22 cellular contexts compared by ENCODE assay signal in genomic region chr1:5427026-5427613, GRCh38.
"Had no signal": no experiment of that assay in that cellular context is flagged by ENCODE, and none has a peak within 500 bp of the region (broad histone marks: within the 10 kb centered on the region; RNA-seq: fewer than 3 reads in every experiment).

No MANE protein-coding gene starts in this region.

- H3K36me3 ChIP-seq: heart right ventricle, neutrophil, ovary, prostate gland, right atrium auricular region had no signal

- H3K27me3 ChIP-seq: ovary, right atrium auricular region had no signal

- ATAC-seq: activated naive CD4-positive, alpha-beta T cell treated with anti-CD3 and anti-CD28 coated beads, Interleukin-2, amount 50 U/mL, for 72 hours; activated T-helper 17 cell treated with anti-CD3 and anti-CD28 coated beads, Interleukin-2, amount 50 U/mL, for 72 hours; heart right ventricle; left lobe of liver; naive thymus-derived CD8-positive, alpha-beta T cell; stimulated activated naive CD8-positive, alpha-beta T cell treated with anti-CD3 and anti-CD28 coated beads, Interleukin-15, Interleukin-2, amounts not matched to agents 100 U/mL and 50 U/mL, for 24 hours; WTC11 had no signal

- H3K4me3 ChIP-seq: heart right ventricle, ovary, prostate gland, right atrium auricular region had no signal

- DNase-seq: activated CD4-positive, alpha-beta T cell treated with anti-CD3 and anti-CD28 coated beads, Interleukin-2, amount 50 U/mL, for 4 hours; activated CD8-positive, alpha-beta memory T cell treated with anti-CD3 and anti-CD28 coated beads for 24 hours; activated CD8-positive, alpha-beta memory T cell treated with anti-CD3 and anti-CD28 coated beads, Interleukin-2, amount 50 U/mL, for 4 hours; activated T-cell treated with anti-CD3 and anti-CD28 coated beads, Interleukin-2, amount 50 U/mL, for 24 hours; caudate nucleus; effector CD4-positive, alpha-beta T cell; erythroblast; foreskin fibroblast; heart right ventricle; immature natural killer cell; naive thymus-derived CD8-positive, alpha-beta T cell; ovary; stimulated activated CD4-positive, alpha-beta T cell treated with anti-CD3 and anti-CD28 coated beads, Interleukin-4, amount 100 ng/mL, for 4 hours; stimulated activated naive CD8-positive, alpha-beta T cell treated with anti-CD3 and anti-CD28 coated beads, Interleukin-15, Interleukin-2, amounts not matched to agents 100 U/mL and 50 U/mL, for 24 hours; T-helper 9 cell had no signal

- H3K27ac ChIP-seq: heart right ventricle, neutrophil, ovary, prostate gland, right atrium auricular region had no signal

- H3K9me3 ChIP-seq: heart right ventricle, neutrophil, ovary, prostate gland, right atrium auricular region had no signal

- H3K4me1 ChIP-seq: prostate gland, right atrium auricular region had no signal
